Comparison of ENCODE assay signal across 8 cellular contexts in genomic region chr15:41811432-41812195, GRCh38. TPM values are rescaled to one million over a fixed set of nuclear protein-coding genes. Genes with fewer than 3 reads are reported as not detected.
A peak's percentile ranks its signal among the peaks of the same experiment; 100 is the strongest.
DNase-seq lines count a peak whose midpoint lies in the region; ATAC-seq, FAIRE-seq and TF ChIP-seq lines count a peak whose summit lies in the region.

No MANE protein-coding gene starts in this region.

- TF ChIP-seq EP300 in neural cell (conservative IDR thresholded peaks at IDR 0.05; ENCODE audit: poor library complexity, severe bottlenecking) (no peak), stomach (IDR thresholded peaks at IDR 0.05) (no peak)

- H3K9me2 ChIP-seq in neural cell (ENCODE audit: insufficient read depth, low read length), result no peaks in the 10 kb centered on the region

- no peak for FAIRE-seq in RCC 7860 (lab: Jason Lieb, UNC)

- WGBS in stomach, 5 donors, result 45 to 50% (median 47%) methylated on average over 15 to 18 of the region's 18 CpGs

- DNase-seq in DND-41 (peak; percentile 62), HuH-7 (ENCODE audit: low spot score) (peak; percentile 79), RCC 7860 (ENCODE audit: low spot score) (peak; percentile 49), fibroblast of lung (ENCODE audit: low read depth in 2 of 2) (peak; percentile 67 to 87), stomach (peak; percentile 89), NCI-H774 (lab: John Stamatoyannopoulos, UW) (no peak)
- peak; percentile 82 to 84 for DNase-seq in activated T-cell treated with anti-CD3 and anti-CD28 coated beads, Interleukin-2, amount 50 U/mL, for 48 hours

- peak; percentile 75 for TF ChIP-seq CTCF in DND-41 (IDR thresholded peaks at IDR 0.05; ENCODE audit: borderline replicate concordance, extremely low read depth, low read length, poor library complexity, severe bottlenecking)
- peak; percentile 89 to 94 for TF ChIP-seq CTCF in fibroblast of lung (conservative IDR thresholded peaks at IDR 0.05 in 1 of 2, IDR thresholded peaks at IDR 0.05 in 1 of 2; ENCODE audit: low read depth in 1 of 2, low read length in 2 of 2)
- peak; percentile 74 for TF ChIP-seq CTCF in neural cell (IDR thresholded peaks at IDR 0.05; ENCODE audit: poor library complexity, severe bottlenecking)
- peak in 5 of 7 experiments; percentile 70 to 90 (median 88) for TF ChIP-seq CTCF in stomach (IDR thresholded peaks at IDR 0.05)

- H3K27ac ChIP-seq in DND-41 (ENCODE audit: low read length) (no peak overlapping the region), fibroblast of lung (ENCODE audit: insufficient read depth, low read length) (no peak overlapping the region), neural cell (ENCODE audit: low read length) (no peak overlapping the region), stomach (no peak overlapping the region)

- H4K20me1 ChIP-seq in DND-41 (ENCODE audit: insufficient read depth, low read length) (no peaks in the 10 kb centered on the region), fibroblast of lung (ENCODE audit: control insufficient read depth, extremely low read depth, insufficient read depth, low read length) (no peaks in the 10 kb centered on the region), neural cell (ENCODE audit: insufficient read depth) (no peaks in the 10 kb centered on the region)

- H3K79me2 ChIP-seq in DND-41 (ENCODE audit: insufficient read depth, low read length) (no peaks in the 10 kb centered on the region), fibroblast of lung (ENCODE audit: control insufficient read depth, insufficient read depth, low read length) (no peaks in the 10 kb centered on the region), neural cell (replicated peaks; ENCODE audit: insufficient read depth, low read length) (no peaks in the 10 kb centered on the region)

- peak; percentile 81 for TF ChIP-seq RAD21 in neural cell (conservative IDR thresholded peaks at IDR 0.05)

- no peak overlapping the region for H3K4me3 ChIP-seq in DND-41 (ENCODE audit: low read depth in 1 of 2, low read length in 2 of 2)
- H3K4me3 ChIP-seq in fibroblast of lung (replicated peaks in 1 of 4; ENCODE audit: control extremely low read depth in 1 of 4, insufficient read depth in 1 of 4, low read depth in 3 of 4, low read length in 4 of 4), result no peak overlapping the region
- no peak overlapping the region for H3K4me3 ChIP-seq in neural cell (ENCODE audit: low read length)
- H3K4me3 ChIP-seq in stomach, result no peak overlapping the region

- no peak overlapping the region for H3K9ac ChIP-seq in DND-41 (ENCODE audit: low read depth, low read length)
- no peak overlapping the region for H3K9ac ChIP-seq in fibroblast of lung (ENCODE audit: insufficient read depth, low read length)
- H3K9ac ChIP-seq in neural cell (ENCODE audit: low read length), result no peak overlapping the region

- H3K36me3 ChIP-seq in DND-41 (ENCODE audit: insufficient read depth, low read length) (peaks cover 35% of the 10 kb centered on the region), fibroblast of lung (ENCODE audit: control insufficient read depth, insufficient read depth, low read length) (peaks cover 4% of the 10 kb centered on the region), neural cell (ENCODE audit: insufficient read depth, low read length) (peaks cover 3% of the 10 kb centered on the region), stomach (peaks cover 31 to 60% (median 51%) of the 10 kb centered on the region in 4 donors)

- H3K4me2 ChIP-seq in DND-41 (ENCODE audit: insufficient read depth, low read length) (no peak overlapping the region), fibroblast of lung (ENCODE audit: extremely low read depth, insufficient read depth, low read length) (no peak overlapping the region), neural cell (ENCODE audit: low read length) (no peak overlapping the region)

- no peaks in the 10 kb centered on the region for H3K9me3 ChIP-seq in DND-41 (ENCODE audit: insufficient read depth, low read length, severe bottlenecking)
- H3K9me3 ChIP-seq in fibroblast of lung (ENCODE audit: control insufficient read depth, insufficient read depth, low read depth, low read length), result no peaks in the 10 kb centered on the region
- H3K9me3 ChIP-seq in neural cell (ENCODE audit: low read length), result no peaks in the 10 kb centered on the region
- H3K9me3 ChIP-seq in stomach, result no peaks in the 10 kb centered on the region

- TF ChIP-seq POLR2A in stomach (IDR thresholded peaks at IDR 0.05), result no peak

- H3K4me1 ChIP-seq in DND-41 (ENCODE audit: insufficient read depth, low read length), result no peaks in the 10 kb centered on the region
- peaks cover 8% of the 10 kb centered on the region for H3K4me1 ChIP-seq in fibroblast of lung (ENCODE audit: control insufficient read depth, extremely low read depth, insufficient read depth, low read length)
- H3K4me1 ChIP-seq in stomach, result peaks cover 2 to 18% (median 6%) of the 10 kb centered on the region in 4 donors

- intact Hi-C loops in stomach (cut with DNase I; ENCODE audit: low total_unique reads), result loop anchor here (5.0 kb wide), 1 partner anchor 39 kb away; the partner anchor contains the start of gene MAPKBP1

- H3F3A ChIP-seq in neural cell (ENCODE audit: insufficient read depth, low read length, poor library complexity, severe bottlenecking), result no peaks in the 10 kb centered on the region

- H2AFZ ChIP-seq in DND-41 (ENCODE audit: low read depth, low read length) (no peak overlapping the region), fibroblast of lung (ENCODE audit: low read length) (no peak overlapping the region), neural cell (ENCODE audit: low read depth, low read length) (no peak overlapping the region)

- no peaks in the 10 kb centered on the region for H3K27me3 ChIP-seq in DND-41 (ENCODE audit: insufficient read depth, low read length, poor library complexity)
- no peaks in the 10 kb centered on the region for H3K27me3 ChIP-seq in fibroblast of lung (ENCODE audit: control insufficient read depth, insufficient read depth, low read length)
- no peaks in the 10 kb centered on the region for H3K27me3 ChIP-seq in neural cell (ENCODE audit: insufficient read depth, low read depth, low read length)
- H3K27me3 ChIP-seq in stomach, result no peaks in the 10 kb centered on the region

- peak; percentile 92 for ATAC-seq in DND-41 (ENCODE audit: insufficient read depth, low read depth)

TF ChIP-seq in neural cell, 6 proteins besides CTCF, POLR2A, EP300 and RAD21:
- TF ChIP-seq TAF1 (IDR thresholded peaks at IDR 0.05; ENCODE audit: low read depth) (no peak), MXI1 (conservative IDR thresholded peaks at IDR 0.05; ENCODE audit: poor library complexity, severe bottlenecking) (no peak), REST (IDR thresholded peaks at IDR 0.05; ENCODE audit: borderline replicate concordance) (no peak), SMC3 (conservative IDR thresholded peaks at IDR 0.05; ENCODE audit: poor library complexity) (peak; percentile 79), EZH2 (IDR thresholded peaks at IDR 0.05; ENCODE audit: borderline replicate concordance, insufficient read depth, low read length, poor library complexity, severe bottlenecking) (no peak), POLR2AphosphoS5 (IDR thresholded peaks at IDR 0.05) (no peak)

RNA-seq across cellular contexts. Expression of gene JMJD7, which starts 16.3 kb away (rescaled TPM):
- total RNA-seq in fibroblast of lung, result 3.6 and 4.0 TPM in 2 replicates
- 2.2 and 4.8 TPM in 2 replicates for polyA plus RNA-seq in fibroblast of lung
- 3.7 and 7.7 TPM in 2 replicates for polyA plus RNA-seq in fibroblast of lung (2012)
- 4.8 and 5.4 TPM in 2 replicates for polyA minus RNA-seq in fibroblast of lung (ENCODE audit: low replicate concordance)
- 14.0 and 19.8 TPM in 2 replicates for polyA plus RNA-seq in neural cell
- 3.9 and 4.4 TPM in 2 replicates for polyA minus RNA-seq in neural cell
- total RNA-seq in stomach, result 1 to 10 TPM in 1 of 5 donors, under 1 TPM in 2, not detected in 2; 0.55 to 3.1 (median 0.58) TPM
- 10 to 100 TPM; 16.8 to 24.2 (median 22.5) TPM for polyA plus RNA-seq in stomach

RNA-seq across cellular contexts. Expression of gene PLA2G4B, which starts 27.0 kb away (rescaled TPM):
- total RNA-seq in fibroblast of lung, result 0.99 and 1.3 TPM in 2 replicates
- 1.2 TPM in 2 replicates for polyA plus RNA-seq in fibroblast of lung
- polyA plus RNA-seq in fibroblast of lung (2012), result 0.77 and 1.2 TPM in 2 replicates
- not detected in 2 replicates for polyA minus RNA-seq in fibroblast of lung (ENCODE audit: low replicate concordance)
- polyA plus RNA-seq in neural cell, result 11.3 and 26.2 TPM in 2 replicates
- polyA minus RNA-seq in neural cell, result 3.4 TPM in 2 replicates
- total RNA-seq in stomach, result 10 to 100 TPM in 3 of 5 donors, 1 to 10 TPM in 2; 2.6 to 71.2 (median 22.6) TPM
- 10 to 100 TPM in 1 of 3 donors, 1 to 10 TPM in 2; 4.0 to 38.5 (median 5.3) TPM for polyA plus RNA-seq in stomach

RNA-seq across cellular contexts. Expression of gene MAPKBP1, which starts 37.3 kb away (rescaled TPM):
- 12.6 and 20.8 TPM in 2 replicates for total RNA-seq in fibroblast of lung
- 2.8 and 3.8 TPM in 2 replicates for polyA plus RNA-seq in fibroblast of lung
- polyA plus RNA-seq in fibroblast of lung (2012), result 7.5 TPM in 2 replicates
- polyA minus RNA-seq in fibroblast of lung (ENCODE audit: low replicate concordance), result 79.2 and 109 TPM in 2 replicates
- polyA plus RNA-seq in neural cell, result 30.3 and 39.9 TPM in 2 replicates
- 50.7 and 53.1 TPM in 2 replicates for polyA minus RNA-seq in neural cell
- 10 to 100 TPM in 4 of 5 donors, 1 to 10 TPM in 1; 8.8 to 41.5 (median 22.6) TPM for total RNA-seq in stomach
- polyA plus RNA-seq in stomach, result 10 to 100 TPM in 2 of 3 donors, 1 to 10 TPM in 1; 9.0 to 20.5 (median 13.1) TPM
